Comparison of ENCODE assay signal across 8 cellular contexts in genomic region chr9:127557466-127557869, GRCh38. TPM values are rescaled to one million over a fixed set of nuclear protein-coding genes. Genes with fewer than 3 reads are reported as not detected.
A peak's percentile ranks its signal among the peaks of the same experiment; 100 is the strongest.
DNase-seq lines count a peak whose midpoint lies in the region; ATAC-seq and TF ChIP-seq lines count a peak whose summit lies in the region.

No MANE protein-coding gene starts in this region.

- H3K27me3 Mint-ChIP-seq in activated T-cell treated with anti-CD3 and anti-CD28 coated beads, Interleukin-2, amount 50 U/mL, for 72 hours (ENCODE audit: low read depth) = no peaks in the 10 kb centered on the region
- H3K27me3 Mint-ChIP-seq in activated T-helper 17 cell treated with anti-CD3 and anti-CD28 coated beads, Interleukin-2, amount 50 U/mL, for 72 hours = no peaks in the 10 kb centered on the region

- TF ChIP-seq POLR2A in tibial nerve (IDR thresholded peaks at IDR 0.05) (no peak), lower leg skin (IDR thresholded peaks at IDR 0.05) (no peak)

- peak in 1 of 2 donors; percentile 21 for DNase-seq in activated T-cell treated with anti-CD3 and anti-CD28 coated beads, Interleukin-2, amount 50 U/mL, for 72 hours
- DNase-seq in activated T-cell treated with anti-CD3 and anti-CD28 coated beads, Interleukin-2, amount 50 U/mL, for 1 hour = no peak
- DNase-seq in iPS-NIHi11 (ENCODE audit: low spot score) (peak; percentile 55), tibial nerve (ENCODE audit: low spot score in 2 of 2) (no peak), NCI-H1048 (lab: John Stamatoyannopoulos, UW) (no peak), lower leg skin (ENCODE audit: low spot score in 2 of 2) (no peak)

- intact Hi-C loops in lower leg skin (cut with DNase I; ENCODE audit: low total_unique reads) = no loop called here

- H3K36me3 ChIP-seq in tibial nerve = peaks cover 0 to 10% (median 0%) of the 10 kb centered on the region in 3 donors

- TF ChIP-seq EP300 in tibial nerve (IDR thresholded peaks at IDR 0.05) = no peak

- peak overlapping the region; percentile 74 to 79 for H3K4me3 Mint-ChIP-seq in activated T-cell treated with anti-CD3 and anti-CD28 coated beads, Interleukin-2, amount 50 U/mL, for 72 hours
- peak overlapping the region; percentile 69 for H3K4me3 Mint-ChIP-seq in activated T-helper 17 cell treated with anti-CD3 and anti-CD28 coated beads, Interleukin-2, amount 50 U/mL, for 72 hours

- no peaks in the 10 kb centered on the region for H3K27me3 ChIP-seq in tibial nerve

- no peaks in the 10 kb centered on the region for H3K9me3 Mint-ChIP-seq in activated T-cell treated with anti-CD3 and anti-CD28 coated beads, Interleukin-2, amount 50 U/mL, for 72 hours
- no peaks in the 10 kb centered on the region for H3K9me3 Mint-ChIP-seq in activated T-helper 17 cell treated with anti-CD3 and anti-CD28 coated beads, Interleukin-2, amount 50 U/mL, for 72 hours

- no peak for TF ChIP-seq CTCF in tibial nerve (IDR thresholded peaks at IDR 0.05)
- no peak for TF ChIP-seq CTCF in lower leg skin (IDR thresholded peaks at IDR 0.05)

- no peaks in the 10 kb centered on the region for H3K36me3 Mint-ChIP-seq in activated T-cell treated with anti-CD3 and anti-CD28 coated beads, Interleukin-2, amount 50 U/mL, for 72 hours (ENCODE audit: insufficient read depth in 2 of 2)
- H3K36me3 Mint-ChIP-seq in activated T-helper 17 cell treated with anti-CD3 and anti-CD28 coated beads, Interleukin-2, amount 50 U/mL, for 72 hours (ENCODE audit: low read depth) = peaks cover 6% of the 10 kb centered on the region

- H3K27ac Mint-ChIP-seq in activated T-cell treated with anti-CD3 and anti-CD28 coated beads, Interleukin-2, amount 50 U/mL, for 72 hours = peak overlapping the region; percentile 76
- peak overlapping the region; percentile 92 for H3K27ac Mint-ChIP-seq in activated T-helper 17 cell treated with anti-CD3 and anti-CD28 coated beads, Interleukin-2, amount 50 U/mL, for 72 hours

- WGBS in tibial nerve, 2 donors = 6 to 7% methylated on average over 2 to 5 of the region's 5 CpGs
- 18 to 26% methylated on average over 2 to 4 of the region's 5 CpGs for WGBS in lower leg skin, 2 donors

- no peaks in the 10 kb centered on the region for H3K9me3 ChIP-seq in tibial nerve

- peaks cover 50% of the 10 kb centered on the region for H3K4me1 Mint-ChIP-seq in activated T-cell treated with anti-CD3 and anti-CD28 coated beads, Interleukin-2, amount 50 U/mL, for 72 hours (ENCODE audit: low read depth)
- H3K4me1 Mint-ChIP-seq in activated T-helper 17 cell treated with anti-CD3 and anti-CD28 coated beads, Interleukin-2, amount 50 U/mL, for 72 hours = peaks cover 50% of the 10 kb centered on the region

- peaks cover 3 to 100% (median 96%) of the 10 kb centered on the region in 4 donors for H3K4me1 ChIP-seq in tibial nerve

- peak in 1 of 2 donors; percentile 21 for ATAC-seq in activated T-cell treated with anti-CD3 and anti-CD28 coated beads, Interleukin-2, amount 50 U/mL, for 72 hours (replicated peaks in 1 of 2)
- ATAC-seq in activated T-helper 17 cell treated with anti-CD3 and anti-CD28 coated beads, Interleukin-2, amount 50 U/mL, for 72 hours (replicated peaks) = no peak
- ATAC-seq in HG03159 (IDR thresholded peaks at IDR 0.05; ENCODE audit: unreplicated experiment) = no peak

- H3K27ac ChIP-seq in tibial nerve = peak overlapping the region; percentile 78 to 98 (median 86)

- no peak overlapping the region for H3K4me3 ChIP-seq in tibial nerve
- H3K4me3 ChIP-seq in lower leg skin (ENCODE audit: low read depth, poor library complexity, severe bottlenecking) = no peak overlapping the region

RNA-seq across cellular contexts. Expression of gene STXBP1, which starts 54.6 kb away (rescaled TPM):
- total RNA-seq in activated T-cell treated with anti-CD3 and anti-CD28 coated beads, Interleukin-2, amount 50 U/mL, for 72 hours = 10 to 100 TPM; 14.5 to 26.6 TPM
- 10 to 100 TPM; 14.7 to 17.1 TPM for total RNA-seq in activated T-helper 17 cell treated with anti-CD3 and anti-CD28 coated beads, Interleukin-2, amount 50 U/mL, for 72 hours
- total RNA-seq in tibial nerve (100 to 1,000 TPM in 3 of 4 donors, 10 to 100 TPM in 1; 96.3 to 142 (median 105) TPM), lower leg skin (10 to 100 TPM; 17.4 to 66.8 (median 30.5) TPM)
